24 cellular contexts compared by ENCODE assay signal in genomic region chr4:147303506-147303905, GRCh38.
"Had no signal": no experiment of that assay in that cellular context is flagged by ENCODE, and none has a peak within 500 bp of the region (broad histone marks: within the 10 kb centered on the region; RNA-seq: fewer than 3 reads in every experiment).

No MANE protein-coding gene starts in this region.

- H3K4me2 ChIP-seq: hepatocyte had no signal

- H3K27ac Mint-ChIP-seq: dendritic cell treated with granulocyte-macrophage colony-stimulating factor and Interleukin-4, amounts not matched to agents 40 ng/mL and 50 ng/mL, for 4 days; effector memory CD8-positive, alpha-beta T cell; endodermal cell; immature natural killer cell had no signal

- H3K4me1 Mint-ChIP-seq: endodermal cell, immature natural killer cell had no signal

- H3K27ac ChIP-seq: colonic mucosa, epithelial cell of prostate, foreskin keratinocyte, gastroesophageal sphincter, heart left ventricle, hepatocyte, left lung, lower lobe of right lung had no signal

- H3K36me3 Mint-ChIP-seq: immature natural killer cell had no signal

- H3K9me3 ChIP-seq: colonic mucosa, gastroesophageal sphincter, heart left ventricle, left lung, lower lobe of right lung had no signal

- H3K27me3 ChIP-seq: colonic mucosa, foreskin keratinocyte, gastroesophageal sphincter, heart left ventricle, hepatocyte, left lung had no signal

- H3K4me1 ChIP-seq: colonic mucosa, foreskin keratinocyte, gastroesophageal sphincter, heart left ventricle, left lung, lower lobe of right lung had no signal

- H2AFZ ChIP-seq: hepatocyte had no signal

- H3K36me3 ChIP-seq: colonic mucosa, gastroesophageal sphincter, heart left ventricle, left lung, lower lobe of right lung had no signal

- H3K4me3 ChIP-seq: colonic mucosa, gastroesophageal sphincter, heart left ventricle, hepatocyte, left lung, lower lobe of right lung had no signal

- DNase-seq: cerebellar nuclear complex; colonic mucosa; cortex of kidney; effector CD8-positive, alpha-beta T cell; effector memory CD8-positive, alpha-beta T cell; endodermal cell; erythroblast; foreskin keratinocyte; heart left ventricle; hypothalamus; immature natural killer cell; islet precursor cell; kidney; kidney glomerular epithelial cell; left colon; left lung; left ventricle myocardium superior; lower lobe of right lung; midbrain had no signal

- H3K27me3 Mint-ChIP-seq: dendritic cell treated with granulocyte-macrophage colony-stimulating factor and Interleukin-4, amounts not matched to agents 40 ng/mL and 50 ng/mL, for 4 days; effector memory CD8-positive, alpha-beta T cell had no signal

- ATAC-seq: effector memory CD8-positive, alpha-beta T cell; esophagus mucosa; foreskin keratinocyte; gastroesophageal sphincter; heart left ventricle; left colon; left lung; left ventricle myocardium superior; lower lobe of right lung had no signal

- H3K9me3 Mint-ChIP-seq: dendritic cell treated with granulocyte-macrophage colony-stimulating factor and Interleukin-4, amounts not matched to agents 40 ng/mL and 50 ng/mL, for 4 days; effector memory CD8-positive, alpha-beta T cell; endodermal cell had no signal

- H3K4me3 Mint-ChIP-seq: dendritic cell treated with granulocyte-macrophage colony-stimulating factor and Interleukin-4, amounts not matched to agents 40 ng/mL and 50 ng/mL, for 4 days; effector memory CD8-positive, alpha-beta T cell; endodermal cell; immature natural killer cell had no signal

- H3K79me2 ChIP-seq: hepatocyte had no signal
